Comparison of ENCODE assay signal across 8 cellular contexts in genomic region chr22:35400335-35400680, GRCh38. TPM values are rescaled to one million over a fixed set of nuclear protein-coding genes. Genes with fewer than 3 reads are reported as not detected.
A peak's percentile ranks its signal among the peaks of the same experiment; 100 is the strongest.
DNase-seq lines count a peak whose midpoint lies in the region; ATAC-seq and TF ChIP-seq lines count a peak whose summit lies in the region.

No MANE protein-coding gene starts in this region.

- TF ChIP-seq CTCF in adrenal gland (IDR thresholded peaks at IDR 0.05) = no peak
- no peak for TF ChIP-seq CTCF in kidney epithelial cell (IDR thresholded peaks at IDR 0.05; ENCODE audit: insufficient read depth, low read length, poor library complexity, severe bottlenecking)

- no peak for TF ChIP-seq POLR2A in adrenal gland (IDR thresholded peaks at IDR 0.05)

- no peaks in the 10 kb centered on the region for H3K9me3 ChIP-seq in HUES64 (ENCODE audit: insufficient read depth, low read depth, low read length)
- no peaks in the 10 kb centered on the region for H3K9me3 ChIP-seq in adrenal gland (replicated peaks in 1 of 3)

- 1% methylated on average over 29 of the region's 29 CpGs for WGBS in HUES64
- WGBS in adrenal gland, 4 donors = 0 to 2% (median 1%) methylated on average over 12 to 29 of the region's 29 CpGs

- H3K4me3 ChIP-seq in HUES64 (ENCODE audit: low read length) (peak overlapping the region; percentile 98), adrenal gland (peak overlapping the region in 3 of 4 donors; percentile 40 to 68 (median 42)), kidney epithelial cell (ENCODE audit: low read depth, low read length) (peak overlapping the region; percentile 94)

- peak overlapping the region; percentile 98 for H3K27ac Mint-ChIP-seq in activated CD4-positive, alpha-beta T cell treated with anti-CD3 and anti-CD28 coated beads for 36 hours

- DNase-seq in activated CD4-positive, alpha-beta T cell treated with anti-CD3 and anti-CD28 coated beads for 36 hours = peak; percentile 49
- DNase-seq in activated CD4-positive, alpha-beta T cell treated with anti-CD3 and anti-CD28 coated beads, Interleukin-2, amount 50 U/mL, for 4 hours = no peak
- DNase-seq in adrenal gland (no peak), kidney epithelial cell (ENCODE audit: low read depth) (no peak), foreskin melanocyte (no peak)
- DNase-seq in stimulated activated naive CD8-positive, alpha-beta T cell treated with anti-CD3 and anti-CD28 coated beads, Interleukin-15, Interleukin-2, amounts not matched to agents 100 U/mL and 50 U/mL, for 24 hours = peak; percentile 34

- intact Hi-C loops in activated CD4-positive, alpha-beta T cell treated with anti-CD3 and anti-CD28 coated beads for 36 hours (cut with DNase I, micrococcal nuclease) = loop anchor here (1.0 to 5.0 kb wide), 5 partner anchors 36 to 143 kb away; partner anchors contain the start of gene HMGXB4 (in 1 of the 2)
- intact Hi-C loops in adrenal gland (cut with DNase I) = no loop called here

- H3K36me3 ChIP-seq in HUES64 (ENCODE audit: insufficient read depth, low read length) (peaks cover 44% of the 10 kb centered on the region), adrenal gland (replicated peaks in 1 of 2) (no peaks in the 10 kb centered on the region), kidney epithelial cell (ENCODE audit: control insufficient read depth, insufficient read depth, low read length) (no peaks in the 10 kb centered on the region)

- H3K4me1 ChIP-seq in HUES64 (ENCODE audit: insufficient read depth, low read length) = peaks cover 23% of the 10 kb centered on the region
- peaks cover 6 to 18% of the 10 kb centered on the region in 2 donors for H3K4me1 ChIP-seq in adrenal gland (replicated peaks in 1 of 2)

- CTCF ChIA-PET in activated CD4-positive, alpha-beta T cell treated with anti-CD3 and anti-CD28 coated beads for 36 hours (lab: Charles Lee) = interaction anchor here (1.0 to 1.9 kb wide), 2 partner anchors 49 to 101 kb away, joined by 3 to 8 read pairs; partner anchors contain the start of gene TOM1

- peak overlapping the region; percentile 100 for H3K9ac ChIP-seq in HUES64 (ENCODE audit: low read depth, low read length)

- POLR2A ChIA-PET in activated CD4-positive, alpha-beta T cell treated with anti-CD3 and anti-CD28 coated beads for 36 hours (lab: Charles Lee) = interaction anchor here (0.7 kb wide), 1 partner anchor 21 kb away, joined by 4 read pairs; no protein-coding TSS in a partner anchor

- peak overlapping the region; percentile 86 for H3K4me3 Mint-ChIP-seq in activated CD4-positive, alpha-beta T cell treated with anti-CD3 and anti-CD28 coated beads for 36 hours

- H3K36me3 Mint-ChIP-seq in activated CD4-positive, alpha-beta T cell treated with anti-CD3 and anti-CD28 coated beads for 36 hours (ENCODE audit: low read depth) = peaks cover 49% of the 10 kb centered on the region

- H3K27me3 Mint-ChIP-seq in activated CD4-positive, alpha-beta T cell treated with anti-CD3 and anti-CD28 coated beads for 36 hours = no peaks in the 10 kb centered on the region

- peak overlapping the region; percentile 93 for H3K27ac ChIP-seq in HUES64 (ENCODE audit: low read depth, low read length)
- H3K27ac ChIP-seq in adrenal gland = peak overlapping the region in 1 of 5 donors; percentile 4

- H3K27me3 ChIP-seq in HUES64 (ENCODE audit: insufficient read depth, low read length) = no peaks in the 10 kb centered on the region
- H3K27me3 ChIP-seq in adrenal gland = no peaks in the 10 kb centered on the region
- no peaks in the 10 kb centered on the region for H3K27me3 ChIP-seq in kidney epithelial cell (ENCODE audit: control insufficient read depth, insufficient read depth, low read length)

- peaks cover 19% of the 10 kb centered on the region for H3K4me1 Mint-ChIP-seq in activated CD4-positive, alpha-beta T cell treated with anti-CD3 and anti-CD28 coated beads for 36 hours

- H3K9me3 Mint-ChIP-seq in activated CD4-positive, alpha-beta T cell treated with anti-CD3 and anti-CD28 coated beads for 36 hours (ENCODE audit: low read depth) = no peaks in the 10 kb centered on the region

- ATAC-seq in activated CD4-positive, alpha-beta T cell treated with anti-CD3 and anti-CD28 coated beads for 36 hours = peak; percentile 20
- peak; percentile 26 for ATAC-seq in stimulated activated naive CD8-positive, alpha-beta T cell treated with anti-CD3 and anti-CD28 coated beads, Interleukin-15, Interleukin-2, amounts not matched to agents 100 U/mL and 50 U/mL, for 24 hours
- no peak for ATAC-seq in GM19328 (IDR thresholded peaks at IDR 0.05; ENCODE audit: unreplicated experiment)

RNA-seq across cellular contexts. Expression of gene MCM5, which starts 0.4 kb away (rescaled TPM):
- total RNA-seq in activated CD4-positive, alpha-beta T cell treated with anti-CD3 and anti-CD28 coated beads for 36 hours = 100 to 1,000 TPM; 291 to 382 TPM
- polyA plus RNA-seq in HUES64 (2013, experiment 1 of 2) = 173 TPM
- 128 TPM for polyA plus RNA-seq in HUES64 (2013, experiment 2 of 2)
- 10 to 100 TPM in 7 of 8 donors, 1 to 10 TPM in 1; 9.0 to 20.1 (median 16.4) TPM for total RNA-seq in adrenal gland
- polyA plus RNA-seq in adrenal gland = 1 to 10 TPM; 3.9 to 9.6 (median 7.0) TPM
- total RNA-seq in kidney epithelial cell = 31.5 and 34.6 TPM in 2 replicates

RNA-seq across cellular contexts. Expression of gene HMOX1, which starts 19.4 kb away (rescaled TPM):
- total RNA-seq in activated CD4-positive, alpha-beta T cell treated with anti-CD3 and anti-CD28 coated beads for 36 hours = under 1 TPM; 0.30 to 0.61 TPM
- polyA plus RNA-seq in HUES64 (2013, experiment 1 of 2) = 18.9 TPM
- polyA plus RNA-seq in HUES64 (2013, experiment 2 of 2) = 15.0 TPM
- total RNA-seq in adrenal gland (100 to 1,000 TPM in 2 of 8 donors, 10 to 100 TPM in 6; 30.8 to 578 (median 57.4) TPM), kidney epithelial cell (37.7 and 45.7 TPM in 2 replicates)
- 10 to 100 TPM; 15.4 to 27.6 (median 27.3) TPM for polyA plus RNA-seq in adrenal gland

Comparison
In these comparisons a context has a peak if more than half of its experiments do, and no peak if none do; other contexts are left out.
1. DNase-seq: peak in activated CD4-positive, alpha-beta T cell treated with anti-CD3 and anti-CD28 coated beads for 36 hours (single experiment) and stimulated activated naive CD8-positive, alpha-beta T cell treated with anti-CD3 and anti-CD28 coated beads, Interleukin-15, Interleukin-2, amounts not matched to agents 100 U/mL and 50 U/mL, for 24 hours (single experiment); none in activated CD4-positive, alpha-beta T cell treated with anti-CD3 and anti-CD28 coated beads, Interleukin-2, amount 50 U/mL, for 4 hours (0 of 2), adrenal gland (0 of 7), kidney epithelial cell (single experiment) and foreskin melanocyte (single experiment).
2. H3K4me3 ChIP-seq: peak in every context shown above with its lines; median percentile 98 in HUES64; 94 in kidney epithelial cell; 42 in adrenal gland.
3. RNA of gene HMOX1, which starts 19.4 kb away (total RNA-seq): 30.8 to 578 TPM in adrenal gland and 37.7 to 45.7 TPM in kidney epithelial cell; 0.30 to 0.61 TPM in activated CD4-positive, alpha-beta T cell treated with anti-CD3 and anti-CD28 coated beads for 36 hours; every median in the first group is over 10 times any median in the second.
4. intact Hi-C loops: an anchor here in activated CD4-positive, alpha-beta T cell treated with anti-CD3 and anti-CD28 coated beads for 36 hours (1.0 to 5.0 kb wide); none called in adrenal gland.